Comparison of ENCODE assay signal across 16 cellular contexts in genomic region chr7:1557006-1557405, GRCh38. TPM values are rescaled to one million over a fixed set of nuclear protein-coding genes. Genes with fewer than 3 reads are reported as not detected.
"Had no signal": no experiment of that assay in that cellular context is flagged by ENCODE, and none has a peak within 500 bp of the region (broad histone marks: within the 10 kb centered on the region; RNA-seq: fewer than 3 reads in every experiment).

No MANE protein-coding gene starts in this region.

- H3K36me3 ChIP-seq: spleen, uterus had no signal

- H3K4me1 Mint-ChIP-seq: activated CD8-positive, alpha-beta memory T cell treated with anti-CD3 and anti-CD28 coated beads, Interleukin-2, amount 10 ng/mL, durations not matched to agents 7 days and 5 days; activated naive CD4-positive, alpha-beta T cell treated with anti-CD3 and anti-CD28 coated beads, Interleukin-2, amount 50 U/mL, for 24 hours had no signal

- H3K27ac Mint-ChIP-seq: activated CD8-positive, alpha-beta memory T cell treated with anti-CD3 and anti-CD28 coated beads, Interleukin-2, amount 10 ng/mL, durations not matched to agents 7 days and 5 days; activated naive CD4-positive, alpha-beta T cell treated with anti-CD3 and anti-CD28 coated beads, Interleukin-2, amount 50 U/mL, for 24 hours; activated T-cell treated with anti-CD3 and anti-CD28 coated beads, Interleukin-2, amount 50 U/mL, for 24 hours; dendritic cell treated with granulocyte-macrophage colony-stimulating factor and Interleukin-4, amounts not matched to agents 40 ng/mL and 50 ng/mL, for 4 days; stimulated activated naive B cell treated with anti-CD40 and anti-IgM and Interleukin-4, amounts not matched to agents 10 μg/mL and 1 μg/mL and 100 μg/mL, for 72 hours had no signal

- H3K9me3 ChIP-seq: spleen, uterus had no signal

- H3K36me3 Mint-ChIP-seq: activated CD8-positive, alpha-beta memory T cell treated with anti-CD3 and anti-CD28 coated beads, Interleukin-2, amount 10 ng/mL, durations not matched to agents 7 days and 5 days; activated naive CD4-positive, alpha-beta T cell treated with anti-CD3 and anti-CD28 coated beads, Interleukin-2, amount 50 U/mL, for 24 hours; brain; naive thymus-derived CD8-positive, alpha-beta T cell; stimulated activated naive B cell treated with anti-CD40 and anti-IgM and Interleukin-4, amounts not matched to agents 10 μg/mL and 1 μg/mL and 100 μg/mL, for 72 hours had no signal

- H3K9me3 Mint-ChIP-seq: activated naive CD4-positive, alpha-beta T cell treated with anti-CD3 and anti-CD28 coated beads, Interleukin-2, amount 50 U/mL, for 24 hours; activated T-cell treated with anti-CD3 and anti-CD28 coated beads, Interleukin-2, amount 50 U/mL, for 24 hours; brain; dendritic cell treated with granulocyte-macrophage colony-stimulating factor and Interleukin-4, amounts not matched to agents 40 ng/mL and 50 ng/mL, for 4 days; effector memory CD8-positive, alpha-beta T cell; naive thymus-derived CD8-positive, alpha-beta T cell; stimulated activated naive B cell treated with anti-CD40 and anti-IgM and Interleukin-4, amounts not matched to agents 10 μg/mL and 1 μg/mL and 100 μg/mL, for 72 hours had no signal

- H3K27me3 Mint-ChIP-seq: activated CD8-positive, alpha-beta memory T cell treated with anti-CD3 and anti-CD28 coated beads, Interleukin-2, amount 10 ng/mL, durations not matched to agents 7 days and 5 days; activated naive CD4-positive, alpha-beta T cell treated with anti-CD3 and anti-CD28 coated beads, Interleukin-2, amount 50 U/mL, for 24 hours; activated T-cell treated with anti-CD3 and anti-CD28 coated beads, Interleukin-2, amount 50 U/mL, for 24 hours; naive thymus-derived CD8-positive, alpha-beta T cell; stimulated activated naive B cell treated with anti-CD40 and anti-IgM and Interleukin-4, amounts not matched to agents 10 μg/mL and 1 μg/mL and 100 μg/mL, for 72 hours had no signal

- H3K27me3 ChIP-seq: uterus had no signal

- H3K4me3 ChIP-seq: lung, spleen, uterus had no signal

- H3K4me3 Mint-ChIP-seq: activated CD8-positive, alpha-beta memory T cell treated with anti-CD3 and anti-CD28 coated beads, Interleukin-2, amount 10 ng/mL, durations not matched to agents 7 days and 5 days; activated naive CD4-positive, alpha-beta T cell treated with anti-CD3 and anti-CD28 coated beads, Interleukin-2, amount 50 U/mL, for 24 hours; activated T-cell treated with anti-CD3 and anti-CD28 coated beads, Interleukin-2, amount 50 U/mL, for 24 hours; brain; dendritic cell treated with granulocyte-macrophage colony-stimulating factor and Interleukin-4, amounts not matched to agents 40 ng/mL and 50 ng/mL, for 4 days; effector memory CD8-positive, alpha-beta T cell; naive thymus-derived CD8-positive, alpha-beta T cell; stimulated activated naive B cell treated with anti-CD40 and anti-IgM and Interleukin-4, amounts not matched to agents 10 μg/mL and 1 μg/mL and 100 μg/mL, for 72 hours had no signal

- H3K27ac ChIP-seq: spleen, uterus had no signal

- ATAC-seq: sciatic nerve had no signal

- DNase-seq: activated CD8-positive, alpha-beta memory T cell treated with anti-CD3 and anti-CD28 coated beads, Interleukin-2, amount 10 ng/mL, durations not matched to agents 7 days and 5 days; effector memory CD8-positive, alpha-beta T cell; nucleus accumbens; spleen; stimulated activated naive B cell treated with anti-CD40 and anti-IgM and Interleukin-4, amounts not matched to agents 10 μg/mL and 1 μg/mL and 100 μg/mL, for 72 hours; uterus had no signal

RNA-seq across cellular contexts. Expression of gene TMEM184A, which starts 1.0 kb away (rescaled TPM):
- total RNA-seq: activated CD8-positive, alpha-beta memory T cell treated with anti-CD3 and anti-CD28 coated beads, Interleukin-2, amount 10 ng/mL, durations not matched to agents 7 days and 5 days; naive thymus-derived CD8-positive, alpha-beta T cell; pulmonary artery endothelial cell; T-helper 2 cell treated with Interferon-gamma antibody and Interleukin-4, amounts not matched to agents 100 ng/mL and 5 ng/mL, for 36 hours; temporal lobe had no signal
